In the genomic region with DNA sequence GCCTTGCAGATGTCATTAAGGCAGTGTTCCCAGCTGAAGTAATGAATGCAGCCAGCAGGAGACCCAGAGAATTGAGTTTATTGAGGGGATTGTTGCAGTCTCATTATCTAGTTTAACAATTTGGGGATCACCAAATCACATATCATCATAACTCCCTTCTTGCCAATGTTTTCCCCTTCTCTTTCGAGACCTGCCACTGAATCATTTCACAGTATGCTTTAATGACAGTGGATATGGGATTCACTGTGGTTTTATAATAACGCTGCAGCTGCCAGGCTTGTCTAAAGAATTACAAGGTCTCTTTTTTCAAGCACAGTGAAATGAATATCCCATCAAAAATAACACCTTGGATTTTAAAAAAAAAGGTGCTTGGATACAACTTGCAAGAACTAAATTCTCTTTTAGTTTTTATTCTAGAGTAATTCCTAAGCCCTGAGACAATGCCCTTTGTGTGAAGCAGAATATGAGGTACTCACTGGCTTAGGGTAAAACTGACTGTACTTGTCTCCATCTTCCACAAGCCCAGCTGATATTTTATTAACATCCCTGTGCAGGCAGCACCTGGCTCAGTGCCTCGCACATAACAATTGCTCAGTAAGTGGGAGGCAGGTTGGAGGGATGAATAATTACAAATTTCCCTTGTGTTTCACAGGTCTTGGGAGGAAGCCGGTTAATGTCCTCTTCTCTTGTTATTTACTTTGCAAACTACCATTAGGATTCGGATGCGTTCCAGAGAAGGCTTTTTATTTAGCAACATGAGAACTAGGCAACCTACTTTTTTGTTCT, we compare ENCODE assay signal across 26 cellular contexts.
DNase-seq lines count a peak whose midpoint lies in the region; ATAC-seq and TF ChIP-seq lines count a peak whose summit lies in the region.
"Had no signal": no experiment of that assay in that cellular context is flagged by ENCODE, and none has a peak within 500 bp of the region (broad histone marks: within the 10 kb centered on the region; RNA-seq: fewer than 3 reads in every experiment).

No MANE protein-coding gene starts in this region.

- no peak overlapping the region for H3K4me2 ChIP-seq in H9 (ENCODE audit: insufficient read depth, insufficient read length, low read length)

- H3K79me2 ChIP-seq in H9 (ENCODE audit: insufficient read depth, low read length) = no peaks in the 10 kb centered on the region

- H3K9me3 Mint-ChIP-seq in H9 (no peaks in the 10 kb centered on the region), WTC11 (no peaks in the 10 kb centered on the region; the same call in 1 of the 2 replicates)

- no peaks in the 10 kb centered on the region for H4K20me1 ChIP-seq in H9 (ENCODE audit: control insufficient read depth, insufficient read depth, insufficient read length)

- no peaks in the 10 kb centered on the region for H3K27me3 Mint-ChIP-seq in H9 (ENCODE audit: low read depth)
- H3K27me3 Mint-ChIP-seq in WTC11 (ENCODE audit: low read depth) = no peaks in the 10 kb centered on the region
- H3K27me3 Mint-ChIP-seq: activated CD4-positive, alpha-beta T cell treated with anti-CD3 and anti-CD28 coated beads for 36 hours; effector memory CD8-positive, alpha-beta T cell; IgD-negative memory B cell had no signal

- no peak overlapping the region for H3K4ac ChIP-seq in H9 (ENCODE audit: low read depth, low read length)

- H4K91ac ChIP-seq in H9 (ENCODE audit: insufficient read length, low read depth, low read length) = no peak overlapping the region

- no peaks in the 10 kb centered on the region for H3K9me3 ChIP-seq in H9 (ENCODE audit: control insufficient read depth, low read depth, low read length)
- H3K9me3 ChIP-seq in iPS-20b (ENCODE audit: insufficient read depth, low read depth, low read length) = no peaks in the 10 kb centered on the region
- H3K9me3 ChIP-seq in left ventricle myocardium inferior (replicated peaks) = peaks cover 9% of the 10 kb centered on the region
- H3K9me3 ChIP-seq: colonic mucosa, prostate gland, stomach had no signal

- peaks cover 13 to 14% of the 10 kb centered on the region in 2 experiments for H3K4me1 Mint-ChIP-seq in H9
- peaks cover 37% of the 10 kb centered on the region for H3K4me1 Mint-ChIP-seq in WTC11
- H3K4me1 Mint-ChIP-seq: activated CD4-positive, alpha-beta T cell treated with anti-CD3 and anti-CD28 coated beads for 36 hours; IgD-negative memory B cell had no signal

- no peak overlapping the region for H4K5ac ChIP-seq in H9 (ENCODE audit: insufficient read length, low read depth, low read length)

- no peak overlapping the region for H2AK5ac ChIP-seq in H9 (ENCODE audit: insufficient read length, low read length)

- H3K36me3 ChIP-seq in iPS-20b (ENCODE audit: insufficient read depth, low read depth, low read length) = no peaks in the 10 kb centered on the region
- no peaks in the 10 kb centered on the region for H3K36me3 ChIP-seq in left ventricle myocardium inferior
- H3K36me3 ChIP-seq: brain microvascular endothelial cell, colonic mucosa, prostate gland, stomach, tibial nerve had no signal

- no CpG with 5 or more reads among the region's 6 CpGs for WGBS in H9 (ENCODE audit: extremely low coverage, insufficient read length, low lambda C conversion rate)

- no peak overlapping the region for H2BK12ac ChIP-seq in H9 (ENCODE audit: insufficient read length, low read depth, low read length)

- H3K4me3 Mint-ChIP-seq in H9 = peak overlapping the region in 1 of 2 experiments; percentile 41; a peak in 1 of 5 replicates
- H3K4me3 Mint-ChIP-seq in WTC11 = peak overlapping the region; percentile 41
- H3K4me3 Mint-ChIP-seq: activated CD4-positive, alpha-beta T cell treated with anti-CD3 and anti-CD28 coated beads for 36 hours; activated T-cell treated with anti-CD3 and anti-CD28 coated beads, Interleukin-2, amount 50 U/mL, for 4 hours; effector memory CD8-positive, alpha-beta T cell; IgD-negative memory B cell; T-helper 1 cell treated with Interleukin-12 subunit alpha and Interleukin-12 subunit beta and Interleukin-4 antibody, amounts not matched to agents 30 μg/mL and 1 μg/mL, for 36 hours had no signal

- no peak overlapping the region for H3K9ac ChIP-seq in H9 (ENCODE audit: extremely low read depth, insufficient read length, low read length)
- no peak overlapping the region for H3K9ac ChIP-seq in iPS-20b (ENCODE audit: low read depth, low read length)

- peaks cover 6% of the 10 kb centered on the region; the same call in 1 of the 2 replicates for H3K4me1 ChIP-seq in H9 (ENCODE audit: insufficient read depth, low read length)
- peaks cover 16% of the 10 kb centered on the region for H3K4me1 ChIP-seq in iPS-20b (ENCODE audit: insufficient read depth, low read length)
- no peaks in the 10 kb centered on the region for H3K4me1 ChIP-seq in left ventricle myocardium inferior
- H3K4me1 ChIP-seq: colonic mucosa, prostate gland, stomach, tibial nerve had no signal

- no peak for DNase-seq in H9
- peak; percentile 46 for DNase-seq in NCI-H146 treated with DMSO at 0.1 percent for 48 hours (lab: John Stamatoyannopoulos, UW; ENCODE audit: unreplicated experiment)
- DNase-seq in WTC11 (ENCODE audit: low spot score) = peak; percentile 11
- DNase-seq in left ventricle myocardium inferior = no peak
- no peak for DNase-seq in NOMO-1 treated with DMSO at 0.1 percent for 48 hours (lab: John Stamatoyannopoulos, UW; ENCODE audit: unreplicated experiment)
- DNase-seq in MV-4-11 (lab: John Stamatoyannopoulos, UW) = no peak
- DNase-seq: activated CD4-positive, alpha-beta T cell treated with anti-CD3 and anti-CD28 coated beads for 36 hours; activated naive CD4-positive, alpha-beta T cell; activated T-cell treated with anti-CD3 and anti-CD28 coated beads, Interleukin-2, amount 50 U/mL, for 4 hours; brain microvascular endothelial cell; colonic mucosa; effector memory CD8-positive, alpha-beta T cell; foreskin melanocyte; kidney glomerular epithelial cell; NCI-H1436 treated with DMSO at 0.1 percent for 48 hours; NCI-H510A; RPMI8226; stimulated activated CD8-positive, alpha-beta memory T cell treated with anti-CD3 and anti-CD28 coated beads, Interleukin-4, amount 100 ng/mL, for 48 hours; stomach had no signal

- H3K23me2 ChIP-seq in H9 (ENCODE audit: insufficient read length, low read depth, low read length, poor library complexity, severe bottlenecking) = no peaks in the 10 kb centered on the region

- H2BK20ac ChIP-seq in H9 (ENCODE audit: low read depth, low read length, poor library complexity, severe bottlenecking) = no peak overlapping the region

- no peaks in the 10 kb centered on the region for H3K79me1 ChIP-seq in H9 (ENCODE audit: insufficient read depth, low read depth, low read length, poor library complexity, severe bottlenecking)

- no peak overlapping the region for H3K18ac ChIP-seq in H9 (ENCODE audit: insufficient read length, low read depth, low read length)

- TF ChIP-seq CTCF in H9 (conservative IDR thresholded peaks at IDR 0.05) (no peak), WTC11 (IDR thresholded peaks at IDR 0.05) (no peak), left ventricle myocardium inferior (IDR thresholded peaks at IDR 0.05; ENCODE audit: borderline replicate concordance) (no peak)

- H3K4me3 ChIP-seq in iPS-20b (ENCODE audit: low read length) (peak overlapping the region; percentile 31; the same call in 1 of the 2 replicates), left ventricle myocardium inferior (no peak overlapping the region)
- H3K4me3 ChIP-seq: colonic mucosa, prostate gland, stomach, tibial nerve had no signal

- H3K36me3 Mint-ChIP-seq in H9 (ENCODE audit: insufficient read depth in 1 of 3, low read depth in 3 of 3) = no peaks in the 10 kb centered on the region; a peak in 1 of 7 replicates
- H3K36me3 Mint-ChIP-seq in WTC11 = no peaks in the 10 kb centered on the region
- H3K36me3 Mint-ChIP-seq: IgD-negative memory B cell had no signal

- H2BK120ac ChIP-seq in H9 (ENCODE audit: low read depth, low read length, poor library complexity, severe bottlenecking) = no peak overlapping the region

- H4K8ac ChIP-seq in H9 (replicated peaks; ENCODE audit: insufficient read length, low read depth, low read length) = no peak overlapping the region

- no peak overlapping the region for H2BK5ac ChIP-seq in H9 (ENCODE audit: insufficient read length, low read length)

- H3K27me3 ChIP-seq in H9 (ENCODE audit: insufficient read depth, low read length) (no peaks in the 10 kb centered on the region), iPS-20b (ENCODE audit: insufficient read depth, low read length) (no peaks in the 10 kb centered on the region), left ventricle myocardium inferior (ENCODE audit: low read depth) (no peaks in the 10 kb centered on the region)
- H3K27me3 ChIP-seq: brain microvascular endothelial cell, colonic mucosa, stomach, tibial nerve had no signal

- H2AFZ ChIP-seq in H9 (ENCODE audit: low read length) = no peak overlapping the region

- POLR2A ChIA-PET in WTC11 (lab: Charles Lee) = no interaction called here

- no peak overlapping the region for H3K14ac ChIP-seq in H9 (ENCODE audit: insufficient read depth, low read length)

- H3T11ph ChIP-seq in H9 (ENCODE audit: low read length) = no peak overlapping the region

- intact Hi-C loops in left ventricle myocardium inferior (cut with micrococcal nuclease) = no loop called here

- peak; percentile 86 for ATAC-seq in WTC11
- no peak for ATAC-seq in activated CD4-positive, CD25-positive, alpha-beta regulatory T cell treated with anti-CD3 and anti-CD28 coated beads, Interleukin-2, amount 50 U/mL, for 24 hours
- ATAC-seq: activated CD4-positive, alpha-beta T cell treated with anti-CD3 and anti-CD28 coated beads for 36 hours; activated T-cell treated with anti-CD3 and anti-CD28 coated beads, Interleukin-2, amount 50 U/mL, for 4 hours; effector memory CD8-positive, alpha-beta T cell; esophagus mucosa had no signal

- no peak overlapping the region for H3K56ac ChIP-seq in H9 (ENCODE audit: insufficient read length, low read depth, low read length)

- H3K23ac ChIP-seq in H9 (ENCODE audit: insufficient read length, low read depth, low read length) = no peak overlapping the region

- no peak overlapping the region for H3K27ac ChIP-seq in H9 (ENCODE audit: insufficient read length, low read depth, low read length)
- H3K27ac ChIP-seq in iPS-20b (ENCODE audit: low read length) = peak overlapping the region; percentile 40
- no peak overlapping the region for H3K27ac ChIP-seq in left ventricle myocardium inferior (replicated peaks)
- H3K27ac ChIP-seq: brain microvascular endothelial cell, colonic mucosa, prostate gland, stomach, tibial nerve had no signal

- H3K27ac Mint-ChIP-seq in H9 = peak overlapping the region in 2 of 3 experiments; percentile 84 to 86; a peak in 4 of 7 replicates
- H3K27ac Mint-ChIP-seq in WTC11 = peak overlapping the region; percentile 90
- H3K27ac Mint-ChIP-seq: activated CD4-positive, alpha-beta T cell treated with anti-CD3 and anti-CD28 coated beads for 36 hours; effector memory CD8-positive, alpha-beta T cell; IgD-negative memory B cell; T-helper 1 cell treated with Interleukin-12 subunit alpha and Interleukin-12 subunit beta and Interleukin-4 antibody, amounts not matched to agents 30 μg/mL and 1 μg/mL, for 36 hours had no signal

- no peak overlapping the region for H2BK15ac ChIP-seq in H9 (ENCODE audit: low read depth, low read length)

- CTCF ChIA-PET in WTC11 (lab: Charles Lee) = interaction anchor here (1.3 kb wide), 1 partner anchor 86 kb away, joined by 3 read pairs; no protein-coding TSS in a partner anchor

Comparison
In these comparisons a context has a peak if more than half of its experiments do, and no peak if none do; other contexts are left out.
1. DNase-seq: peak in NCI-H146 treated with DMSO at 0.1 percent for 48 hours (single experiment) and WTC11 (single experiment); none in H9 (single experiment), left ventricle myocardium inferior (single experiment), NOMO-1 treated with DMSO at 0.1 percent for 48 hours (single experiment) and MV-4-11 (single experiment).